9 cellular contexts compared by ENCODE assay signal in the genomic region with DNA sequence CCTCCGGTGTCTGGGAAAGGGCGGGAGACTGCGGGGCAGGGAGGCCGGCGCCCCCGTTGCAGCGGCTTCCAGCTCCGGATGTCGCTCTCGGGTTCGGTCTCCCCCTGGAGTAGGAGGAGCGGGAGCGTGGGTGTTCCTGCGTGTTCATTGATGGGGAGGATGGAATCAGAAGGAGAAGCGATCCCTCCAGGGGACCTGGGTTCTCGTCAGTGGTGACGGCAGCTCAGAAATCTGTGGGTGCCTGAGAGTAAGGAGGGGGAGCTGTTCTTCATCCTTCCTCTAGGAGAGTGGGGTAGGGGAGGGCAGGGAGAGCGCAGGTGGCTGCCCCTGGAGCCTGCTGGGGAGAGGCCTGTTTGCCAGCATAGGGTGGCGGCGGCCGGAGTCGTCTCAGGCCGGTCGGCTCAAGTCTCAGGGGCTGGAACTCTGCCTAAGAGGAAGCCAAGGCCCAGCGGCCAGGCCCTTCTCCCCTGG. TPM values are rescaled to one million over a fixed set of nuclear protein-coding genes. Genes with fewer than 3 reads are reported as not detected.
DNase-seq lines count a peak whose midpoint lies in the region; ATAC-seq, FAIRE-seq and TF ChIP-seq lines count a peak whose summit lies in the region.
"Had no signal": no experiment of that assay in that cellular context is flagged by ENCODE, and none has a peak within 500 bp of the region (broad histone marks: within the 10 kb centered on the region; RNA-seq: fewer than 3 reads in every experiment).

No MANE protein-coding gene starts in this region.

- H3K27ac Mint-ChIP-seq in activated T-helper 2 cell treated with anti-CD3 and anti-CD28 coated beads, Interferon-gamma antibody, Interleukin-2, Interleukin-4, amounts not matched to agents 10 μg/mL and 5 μg/mL and 100 μg/mL, durations not matched to agents 14 hours and 24 hours and 36 hours: peak overlapping the region; percentile 36
- peak overlapping the region; percentile 28 for H3K27ac Mint-ChIP-seq in glutamatergic neuron (ENCODE audit: unreplicated experiment)

- no peak for TF ChIP-seq EP300 in upper lobe of left lung (IDR thresholded peaks at IDR 0.05)

- ATAC-seq in upper lobe of left lung (ENCODE audit: low FRiP score in 2 of 2) (peak; percentile 41 to 58), HG02798 (IDR thresholded peaks at IDR 0.05; ENCODE audit: poor library complexity, unreplicated experiment) (no peak)

- H3K36me3 Mint-ChIP-seq in activated T-helper 2 cell treated with anti-CD3 and anti-CD28 coated beads, Interferon-gamma antibody, Interleukin-2, Interleukin-4, amounts not matched to agents 10 μg/mL and 5 μg/mL and 100 μg/mL, durations not matched to agents 14 hours and 24 hours and 36 hours (ENCODE audit: low read depth): peaks cover 7% of the 10 kb centered on the region
- peaks cover 5% of the 10 kb centered on the region for H3K36me3 Mint-ChIP-seq in glutamatergic neuron (ENCODE audit: unreplicated experiment)

- peak overlapping the region; percentile 93 to 97 (median 94) for H3K27ac ChIP-seq in upper lobe of left lung

- H3K4me3 Mint-ChIP-seq in activated T-helper 2 cell treated with anti-CD3 and anti-CD28 coated beads, Interferon-gamma antibody, Interleukin-2, Interleukin-4, amounts not matched to agents 10 μg/mL and 5 μg/mL and 100 μg/mL, durations not matched to agents 14 hours and 24 hours and 36 hours (ENCODE audit: low read depth): peak overlapping the region; percentile 88
- H3K4me3 Mint-ChIP-seq in glutamatergic neuron (ENCODE audit: unreplicated experiment): peak overlapping the region; percentile 90

- no peaks in the 10 kb centered on the region for H3K9me3 Mint-ChIP-seq in activated T-helper 2 cell treated with anti-CD3 and anti-CD28 coated beads, Interferon-gamma antibody, Interleukin-2, Interleukin-4, amounts not matched to agents 10 μg/mL and 5 μg/mL and 100 μg/mL, durations not matched to agents 14 hours and 24 hours and 36 hours
- peaks cover 9% of the 10 kb centered on the region for H3K9me3 Mint-ChIP-seq in glutamatergic neuron (ENCODE audit: unreplicated experiment)

- 1 to 3% methylated on average over 13 to 19 of the region's 25 CpGs for WGBS in upper lobe of left lung, 2 donors

- peaks cover 9% of the 10 kb centered on the region for H3K4me1 Mint-ChIP-seq in activated T-helper 2 cell treated with anti-CD3 and anti-CD28 coated beads, Interferon-gamma antibody, Interleukin-2, Interleukin-4, amounts not matched to agents 10 μg/mL and 5 μg/mL and 100 μg/mL, durations not matched to agents 14 hours and 24 hours and 36 hours (ENCODE audit: low read depth)
- peaks cover 7% of the 10 kb centered on the region for H3K4me1 Mint-ChIP-seq in glutamatergic neuron (ENCODE audit: low read depth, unreplicated experiment)

- no peaks in the 10 kb centered on the region for H3K27me3 ChIP-seq in upper lobe of left lung

- FAIRE-seq in H54 (lab: Jason Lieb, UNC): no peak
- FAIRE-seq: TTC549 had no signal

- DNase-seq in GM10266 (ENCODE audit: extremely low spot score) (peak; percentile 50), NAMALWA (ENCODE audit: low spot score) (peak; percentile 61), glutamatergic neuron (peak; percentile 50), occipital lobe (lab: John Stamatoyannopoulos, UW) (peak; percentile 51), upper lobe of left lung (peak; percentile 64 to 76), H54 (ENCODE audit: insufficient read length, low spot score) (no peak)
- no peak for DNase-seq in activated T-helper 2 cell treated with anti-CD3 and anti-CD28 coated beads, Interferon-gamma antibody, Interleukin-2, Interleukin-4, amounts not matched to agents 10 μg/mL and 5 μg/mL and 100 μg/mL, durations not matched to agents 14 hours and 24 hours and 36 hours (ENCODE audit: low spot score)

- TF ChIP-seq POLR2A in upper lobe of left lung (IDR thresholded peaks at IDR 0.05) (no peak), H54 (IDR thresholded peaks at IDR 0.05; ENCODE audit: low read depth, low read length) (no peak)

- H3K4me1 ChIP-seq in upper lobe of left lung: peaks cover 11 to 27% (median 21%) of the 10 kb centered on the region in 4 donors

- H3K9me3 ChIP-seq in upper lobe of left lung: no peaks in the 10 kb centered on the region

- TF ChIP-seq CTCF in GM10266 (IDR thresholded peaks at IDR 0.05; ENCODE audit: control insufficient read depth, insufficient read depth, low read depth, missing control alignments) (no peak), glutamatergic neuron (IDR thresholded peaks at IDR 0.05; ENCODE audit: partially characterized antibody, unreplicated experiment) (no peak), upper lobe of left lung (IDR thresholded peaks at IDR 0.05) (peak in 1 of 6 experiments; percentile 27)

- no peaks in the 10 kb centered on the region for H3K36me3 ChIP-seq in upper lobe of left lung

- H3K27me3 Mint-ChIP-seq in activated T-helper 2 cell treated with anti-CD3 and anti-CD28 coated beads, Interferon-gamma antibody, Interleukin-2, Interleukin-4, amounts not matched to agents 10 μg/mL and 5 μg/mL and 100 μg/mL, durations not matched to agents 14 hours and 24 hours and 36 hours (ENCODE audit: low read depth): peaks cover 57% of the 10 kb centered on the region
- H3K27me3 Mint-ChIP-seq in glutamatergic neuron (ENCODE audit: unreplicated experiment): peaks cover 8% of the 10 kb centered on the region

- peak overlapping the region; percentile 73 to 93 (median 84) for H3K4me3 ChIP-seq in upper lobe of left lung

- intact Hi-C loops in activated T-helper 2 cell treated with anti-CD3 and anti-CD28 coated beads, Interferon-gamma antibody, Interleukin-2, Interleukin-4, amounts not matched to agents 10 μg/mL and 5 μg/mL and 100 μg/mL, durations not matched to agents 14 hours and 24 hours and 36 hours (cut with micrococcal nuclease): no loop called here

RNA-seq across cellular contexts. Expression of gene UBASH3B, which starts 1.1 kb away (rescaled TPM):
- 19.3 and 20.1 TPM in 2 replicates for total RNA-seq in activated T-helper 2 cell treated with anti-CD3 and anti-CD28 coated beads, Interferon-gamma antibody, Interleukin-2, Interleukin-4, amounts not matched to agents 10 μg/mL and 5 μg/mL and 100 μg/mL, durations not matched to agents 14 hours and 24 hours and 36 hours
- total RNA-seq in glutamatergic neuron (ENCODE audit: unreplicated experiment) (6.7 TPM), occipital lobe (23.4 TPM), upper lobe of left lung (10 to 100 TPM; 24.0 to 54.2 (median 40.4) TPM)

Comparison
In these comparisons a context has a peak if more than half of its experiments do, and no peak if none do; other contexts are left out.
1. DNase-seq: peak in GM10266 (single experiment), NAMALWA (single experiment), glutamatergic neuron (single experiment), occipital lobe (single experiment) and upper lobe of left lung (2 of 2); none in activated T-helper 2 cell treated with anti-CD3 and anti-CD28 coated beads, Interferon-gamma antibody, Interleukin-2, Interleukin-4, amounts not matched to agents 10 μg/mL and 5 μg/mL and 100 μg/mL, durations not matched to agents 14 hours and 24 hours and 36 hours (single experiment) and H54 (single experiment).